ENCODE assay signal across 10 cellular contexts in the genomic region with DNA sequence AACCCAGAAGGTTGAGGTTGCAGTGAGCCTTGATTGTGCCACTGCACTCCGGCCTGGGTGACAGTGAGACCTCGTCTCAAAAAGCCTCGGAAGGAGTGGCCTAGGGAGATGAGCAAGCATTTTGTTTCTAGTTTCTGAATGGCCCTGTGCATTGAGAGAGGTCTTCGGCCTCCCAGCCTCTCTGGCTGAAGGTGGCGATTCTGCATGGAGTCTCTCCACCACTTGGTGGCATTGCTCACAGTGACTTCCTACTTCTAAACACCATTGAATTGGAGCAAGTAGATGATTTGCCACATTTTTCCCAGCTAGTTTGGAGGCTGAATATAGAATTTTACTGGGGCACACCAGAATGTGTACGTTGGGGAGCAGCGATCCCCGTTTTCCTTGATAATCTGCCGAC. TPM values are rescaled to one million over a fixed set of nuclear protein-coding genes. Genes with fewer than 3 reads are reported as not detected.
"Had no signal": no experiment of that assay in that cellular context is flagged by ENCODE, and none has a peak within 500 bp of the region (broad histone marks: within the 10 kb centered on the region; RNA-seq: fewer than 3 reads in every experiment).

No MANE protein-coding gene starts in this region.

RNA-seq across cellular contexts. Expression of a gene that starts 48.4 kb away (rescaled TPM):
- total RNA-seq: hepatocyte, kidney epithelial cell, occipital lobe, osteocyte, posterior vena cava, skeletal muscle tissue, temporal lobe, tibial nerve, urinary bladder had no signal
- polyA plus RNA-seq: hepatocyte, mammary epithelial cell had no signal
